ENCODE assay signal across 13 cellular contexts in the genomic region with DNA sequence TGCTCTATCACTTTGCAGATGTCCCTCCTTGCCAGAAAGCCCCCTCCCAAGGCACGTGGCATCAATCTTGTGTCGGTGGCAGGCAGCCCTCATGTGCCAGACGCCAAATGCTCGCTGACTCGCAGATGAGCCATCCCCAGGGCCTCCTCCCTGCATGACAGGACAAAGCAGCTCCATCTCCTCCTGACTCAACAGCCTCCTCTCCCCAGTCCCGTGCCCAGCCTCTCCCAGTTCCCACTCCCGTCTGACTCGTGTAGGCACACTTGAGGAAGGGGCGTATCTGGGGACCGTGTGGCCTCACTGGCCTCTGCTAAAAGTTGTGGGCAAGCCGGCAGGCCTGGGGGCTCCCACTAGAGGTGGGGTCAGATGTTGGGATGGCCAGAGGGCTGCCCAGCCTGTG.
DNase-seq lines count a peak whose midpoint lies in the region; ATAC-seq and TF ChIP-seq lines count a peak whose summit lies in the region.
"Had no signal": no experiment of that assay in that cellular context is flagged by ENCODE, and none has a peak within 500 bp of the region (broad histone marks: within the 10 kb centered on the region; RNA-seq: fewer than 3 reads in every experiment).

No MANE protein-coding gene starts in this region.

- no peaks in the 10 kb centered on the region for H3K9me3 Mint-ChIP-seq in activated T-cell treated with anti-CD3 and anti-CD28 coated beads, Interleukin-2, amount 50 U/mL, for 24 hours
- H3K9me3 Mint-ChIP-seq: nephron had no signal

- peak overlapping the region; percentile 29 for H3K27ac Mint-ChIP-seq in activated T-cell treated with anti-CD3 and anti-CD28 coated beads, Interleukin-2, amount 50 U/mL, for 24 hours

- H3K4me3 ChIP-seq in foreskin fibroblast (ENCODE audit: low read depth in 1 of 2, low read length in 2 of 2) = no peak overlapping the region
- H3K4me3 ChIP-seq: upper lobe of right lung had no signal

- TF ChIP-seq CTCF in foreskin fibroblast (IDR thresholded peaks at IDR 0.05; ENCODE audit: low read depth, low read length) = no peak

- no peak for DNase-seq in activated T-cell treated with anti-CD3 and anti-CD28 coated beads, Interleukin-2, amount 50 U/mL, for 24 hours
- DNase-seq in activated T-cell treated with anti-CD3 and anti-CD28 coated beads, Interleukin-2, amount 50 U/mL, for 48 hours = no peak
- DNase-seq in SW480 (ENCODE audit: low spot score) (peak; percentile 46), foreskin fibroblast (peak; percentile 89 to 96), stromal cell of bone marrow (ENCODE audit: low read depth) (peak; percentile 77), DMS 273 treated with DMSO at 0.1 percent for 48 hours (lab: John Stamatoyannopoulos, UW) (no peak)
- no peak for DNase-seq in stimulated activated CD8-positive, alpha-beta memory T cell treated with anti-CD3 and anti-CD28 coated beads, Interleukin-4, amount 100 ng/mL, for 48 hours
- DNase-seq: activated CD4-positive, alpha-beta T cell treated with anti-CD3 and anti-CD28 coated beads for 4 hours; AML-193; NCI-H1048; upper lobe of right lung had no signal

- peaks cover 19% of the 10 kb centered on the region for H3K4me1 Mint-ChIP-seq in activated T-cell treated with anti-CD3 and anti-CD28 coated beads, Interleukin-2, amount 50 U/mL, for 24 hours (ENCODE audit: low read depth)
- H3K4me1 Mint-ChIP-seq: nephron had no signal

- H3K36me3 Mint-ChIP-seq in activated T-cell treated with anti-CD3 and anti-CD28 coated beads, Interleukin-2, amount 50 U/mL, for 24 hours (ENCODE audit: low read depth) = peaks cover 11% of the 10 kb centered on the region

- no peak overlapping the region for H3K4me3 Mint-ChIP-seq in activated T-cell treated with anti-CD3 and anti-CD28 coated beads, Interleukin-2, amount 50 U/mL, for 24 hours
- H3K4me3 Mint-ChIP-seq: nephron had no signal

- no peak for ATAC-seq in GM21529 (IDR thresholded peaks at IDR 0.05; ENCODE audit: unreplicated experiment)
- ATAC-seq: upper lobe of right lung had no signal

- no peaks in the 10 kb centered on the region for H3K27me3 Mint-ChIP-seq in activated T-cell treated with anti-CD3 and anti-CD28 coated beads, Interleukin-2, amount 50 U/mL, for 24 hours

Comparison
In these comparisons a context has a peak if more than half of its experiments do, and no peak if none do; other contexts are left out.
1. DNase-seq: peak in SW480 (single experiment), foreskin fibroblast (2 of 2) and stromal cell of bone marrow (single experiment); none in activated T-cell treated with anti-CD3 and anti-CD28 coated beads, Interleukin-2, amount 50 U/mL, for 24 hours (single experiment), activated T-cell treated with anti-CD3 and anti-CD28 coated beads, Interleukin-2, amount 50 U/mL, for 48 hours (0 of 2), DMS 273 treated with DMSO at 0.1 percent for 48 hours (single experiment) and stimulated activated CD8-positive, alpha-beta memory T cell treated with anti-CD3 and anti-CD28 coated beads, Interleukin-4, amount 100 ng/mL, for 48 hours (single experiment).